Comparison of ENCODE assay signal across 11 cellular contexts in genomic region chr6:106119526-106119925, GRCh38. TPM values are rescaled to one million over a fixed set of nuclear protein-coding genes. Genes with fewer than 3 reads are reported as not detected.
DNase-seq lines count a peak whose midpoint lies in the region; ATAC-seq, FAIRE-seq and TF ChIP-seq lines count a peak whose summit lies in the region.
"Had no signal": no experiment of that assay in that cellular context is flagged by ENCODE, and none has a peak within 500 bp of the region (broad histone marks: within the 10 kb centered on the region; RNA-seq: fewer than 3 reads in every experiment).

No MANE protein-coding gene starts in this region.

- ATAC-seq in HepG2 (no peak), right lobe of liver (no peak), upper lobe of right lung (peak; percentile 88), GM18520 (IDR thresholded peaks at IDR 0.05; ENCODE audit: unreplicated experiment) (no peak)

- H3K4me2 ChIP-seq in HepG2 (ENCODE audit: low read depth, low read length): no peak overlapping the region
- H3K4me2 ChIP-seq: KMS-11 had no signal

- in situ Hi-C loops in HepG2 (cut with HindIII; ENCODE audit: extremely low pct_ligation_motif_present, low pct_unique_long_range_greater_than_20kb): no loop called here

- H3K79me2 ChIP-seq in HepG2 (ENCODE audit: insufficient read depth, low read length): no peaks in the 10 kb centered on the region

- H3K9me3 ChIP-seq in HepG2 (ENCODE audit: low read length): no peaks in the 10 kb centered on the region
- no peaks in the 10 kb centered on the region for H3K9me3 ChIP-seq in right lobe of liver
- no peaks in the 10 kb centered on the region for H3K9me3 ChIP-seq in colonic mucosa
- H3K9me3 ChIP-seq in mesodermal cell (ENCODE audit: control insufficient read depth, low read length): no peaks in the 10 kb centered on the region
- H3K9me3 ChIP-seq in upper lobe of right lung: no peaks in the 10 kb centered on the region

- DNase-seq in HepG2 (ENCODE audit: low spot score) (no peak), right lobe of liver (no peak), colonic mucosa (peak; percentile 48), upper lobe of right lung (peak; percentile 76), hepatic stellate cell (ENCODE audit: low spot score) (no peak), MV-4-11 (lab: John Stamatoyannopoulos, UW) (no peak)
- DNase-seq: activated T-cell treated with anti-CD3 and anti-CD28 coated beads, Interleukin-2, amount 50 U/mL, for 24 hours; NCI-H1417 treated with DMSO at 0.1 percent for 48 hours had no signal

- H3K27me3 ChIP-seq in HepG2 (ENCODE audit: control insufficient read depth in 1 of 2, insufficient read depth in 2 of 2, low read length in 2 of 2): peaks cover 0 to 17% of the 10 kb centered on the region in 2 experiments; a peak in 4 of 5 replicates
- H3K27me3 ChIP-seq in right lobe of liver: no peaks in the 10 kb centered on the region
- H3K27me3 ChIP-seq in colonic mucosa: no peaks in the 10 kb centered on the region
- H3K27me3 ChIP-seq in upper lobe of right lung: no peaks in the 10 kb centered on the region

- no peak for TF ChIP-seq RAD21 in HepG2 (CRISPR knock-in tag; IDR thresholded peaks at IDR 0.05)

- no peaks in the 10 kb centered on the region for H3K4me1 ChIP-seq in HepG2 (ENCODE audit: insufficient read depth, low read length)
- no peaks in the 10 kb centered on the region for H3K4me1 ChIP-seq in right lobe of liver
- H3K4me1 ChIP-seq in colonic mucosa: no peaks in the 10 kb centered on the region
- peaks cover 8% of the 10 kb centered on the region for H3K4me1 ChIP-seq in mesodermal cell (ENCODE audit: control insufficient read depth, insufficient read depth, low read length, poor library complexity, severe bottlenecking)
- H3K4me1 ChIP-seq in upper lobe of right lung: no peaks in the 10 kb centered on the region

- H3K9ac ChIP-seq in HepG2 (ENCODE audit: insufficient read depth, low read depth, low read length): no peak overlapping the region
- no peak overlapping the region for H3K9ac ChIP-seq in colonic mucosa (ENCODE audit: low read depth in 2 of 2, low read length in 2 of 2)
- H3K9ac ChIP-seq: KMS-11 had no signal

- no peak for FAIRE-seq in HepG2 (lab: Jason Lieb, UNC)

- H3K27ac ChIP-seq in HepG2 (ENCODE audit: extremely low read length, insufficient read depth, low read length) (no peak overlapping the region), right lobe of liver (no peak overlapping the region), colonic mucosa (no peak overlapping the region), mesodermal cell (ENCODE audit: low read depth, low read length, severe bottlenecking) (peak overlapping the region; percentile 13), upper lobe of right lung (no peak overlapping the region)
- H3K27ac ChIP-seq: KMS-11 had no signal

- intact Hi-C loops in HepG2 (cut with micrococcal nuclease; ENCODE audit: unreplicated experiment) (no loop called here), right lobe of liver (cut with DNase I) (no loop called here), colonic mucosa (cut with DNase I) (no loop called here), upper lobe of right lung (cut with DNase I) (no loop called here)

- H3K36me3 ChIP-seq in HepG2 (replicated peaks in 1 of 2; ENCODE audit: control insufficient read depth in 1 of 2, insufficient read depth in 2 of 2, low read length in 2 of 2) (no peaks in the 10 kb centered on the region), right lobe of liver (no peaks in the 10 kb centered on the region), colonic mucosa (no peaks in the 10 kb centered on the region), mesodermal cell (ENCODE audit: control insufficient read depth, insufficient read depth, low read length) (no peaks in the 10 kb centered on the region), upper lobe of right lung (no peaks in the 10 kb centered on the region)

- no peaks in the 10 kb centered on the region for H4K20me1 ChIP-seq in HepG2 (ENCODE audit: insufficient read depth, low read length)

- no peak for TF ChIP-seq CTCF in HepG2 (CRISPR knock-in tag; IDR thresholded peaks at IDR 0.05)
- TF ChIP-seq CTCF in right lobe of liver (IDR thresholded peaks at IDR 0.05): no peak
- TF ChIP-seq CTCF in colonic mucosa (IDR thresholded peaks at IDR 0.05): no peak
- TF ChIP-seq CTCF in upper lobe of right lung (IDR thresholded peaks at IDR 0.05): no peak

- POLR2A ChIA-PET in HepG2 (lab: Yijun Ruan, JAX): no interaction called here

- H2AFZ ChIP-seq in HepG2 (ENCODE audit: low read length): no peak overlapping the region

- TF ChIP-seq POLR2A in HepG2 (IDR thresholded peaks at IDR 0.05; ENCODE audit: insufficient read depth in 1 of 2, low read depth in 2 of 2, low read length in 2 of 2): no peak
- TF ChIP-seq POLR2A in right lobe of liver (IDR thresholded peaks at IDR 0.05): no peak

- no TSS peak for BruUV-seq in HepG2 (replicated peaks; lab: Mats Ljungman, UMichigan)

- H3K4me3 ChIP-seq in HepG2 (replicated peaks in 1 of 3; ENCODE audit: insufficient read depth in 1 of 3, low read depth in 2 of 3, low read length in 3 of 3): no peak overlapping the region
- H3K4me3 ChIP-seq in right lobe of liver: no peak overlapping the region
- no peak overlapping the region for H3K4me3 ChIP-seq in colonic mucosa
- H3K4me3 ChIP-seq in mesodermal cell (ENCODE audit: extremely low read depth, insufficient read depth, low read length, poor library complexity, severe bottlenecking): no peak overlapping the region
- no peak overlapping the region for H3K4me3 ChIP-seq in upper lobe of right lung

- WGBS in HepG2 (ENCODE audit: low lambda C conversion rate): 9% methylated on average over 8 of the region's 8 CpGs
- 82% methylated on average over 4 of the region's 8 CpGs for WGBS in right lobe of liver (ENCODE audit: insufficient coverage, low coverage, low lambda C conversion rate, missing lambda C conversion rate)
- WGBS in mesodermal cell (ENCODE audit: insufficient coverage in 2 of 2), 2 experiments: 80 to 86% methylated on average over 3 to 4 of the region's 8 CpGs

- TF ChIP-seq EP300 in HepG2 (IDR thresholded peaks at IDR 0.05; ENCODE audit: low read depth in 2 of 2, low read length in 2 of 2) (no peak), HepG2 (CRISPR knock-in tag; IDR thresholded peaks at IDR 0.05; ENCODE audit: borderline replicate concordance) (no peak)

- CTCF ChIA-PET in HepG2 (lab: Yijun Ruan, JAX; ENCODE audit: low intra/inter-chr PET ratio, low total read pairs): no interaction called here

TF ChIP-seq in HepG2, 621 proteins besides CTCF, POLR2A, EP300 and RAD21:
- TF ChIP-seq ZNF512 (CRISPR knock-in tag; IDR thresholded peaks at IDR 0.05): no peak
- peak; percentile 53 for TF ChIP-seq BHLHE40 (IDR thresholded peaks at IDR 0.05; ENCODE audit: low read length)
- TF ChIP-seq MAX (IDR thresholded peaks at IDR 0.05): no peak

RNA-seq across cellular contexts. Expression of gene PRDM1, which starts 33.4 kb away (rescaled TPM):
- total RNA-seq in HepG2 (2016; rRNA removed; fragmentation: Illumina TruSeq; extraction: Trizol) (not detected in 2 replicates), right lobe of liver (1 to 10 TPM in 5 of 6 experiments, under 1 TPM in 1; 0.86 to 2.8 (median 1.3) TPM), colonic mucosa (10 to 100 TPM in 1 of 2 donors, 1 to 10 TPM in 1; 7.2 to 17.6 TPM), upper lobe of right lung (17.5 TPM)
- total RNA-seq in HepG2 (2016; cell fraction: cytosol; rRNA removed; fragmentation: Illumina TruSeq; extraction: Trizol; ENCODE audit: low read depth): not detected in 2 replicates
- not detected in 2 replicates for total RNA-seq in HepG2 (2016; cell fraction: insoluble cytoplasmic fraction; rRNA removed; fragmentation: Illumina TruSeq; extraction: Trizol)
- total RNA-seq in HepG2 (2016; cell fraction: membrane; rRNA removed; fragmentation: Illumina TruSeq; extraction: Trizol): not detected in 2 replicates
- not detected in 2 replicates for total RNA-seq in HepG2 (2016; cell fraction: nucleus; rRNA removed; fragmentation: Illumina TruSeq; extraction: Trizol)
- 0.03 and 0.13 TPM in 2 replicates for polyA plus RNA-seq in HepG2 (2011; rRNA removed)
- polyA plus RNA-seq in HepG2 (2011; cell fraction: cytosol; rRNA removed): not detected in 2 replicates
- not detected in 2 replicates for polyA plus RNA-seq in HepG2 (2011; cell fraction: nucleus; rRNA removed)
- polyA plus RNA-seq in HepG2 (2012): 0.20 TPM in 1 of 2 replicates, not detected in the other
- not detected in 2 replicates for polyA plus RNA-seq in HepG2 (2016; cell fraction: cytosol; fragmentation: Illumina TruSeq; extraction: Trizol; ENCODE audit: low read depth)
- not detected in 2 replicates for polyA plus RNA-seq in HepG2 (2016; cell fraction: insoluble cytoplasmic fraction; fragmentation: Illumina TruSeq; extraction: Trizol; ENCODE audit: low read depth)
- polyA plus RNA-seq in HepG2 (2016; cell fraction: membrane; fragmentation: Illumina TruSeq; extraction: Trizol; ENCODE audit: low read depth): not detected in 2 replicates
- not detected in 2 replicates for polyA plus RNA-seq in HepG2 (2016; cell fraction: nucleus; fragmentation: Illumina TruSeq; extraction: Trizol; ENCODE audit: insufficient read depth, low read depth)
- polyA minus RNA-seq in HepG2 (2011; rRNA and poly(A)+ RNA removed; ENCODE audit: low replicate concordance): 4.0 TPM in 1 of 2 replicates, not detected in the other
- not detected in 2 replicates for polyA minus RNA-seq in HepG2 (2011; cell fraction: cytosol; rRNA and poly(A)+ RNA removed)
- not detected in 2 replicates for polyA minus RNA-seq in HepG2 (2011; cell fraction: nucleus; rRNA and poly(A)+ RNA removed)
- polyA plus RNA-seq in mesodermal cell (2013, experiment 1 of 2): 12.6 TPM
- polyA plus RNA-seq in mesodermal cell (2013, experiment 2 of 2): 9.9 TPM

Comparison
In these comparisons a context has a peak if more than half of its experiments do, and no peak if none do; other contexts are left out.
1. DNase-seq: peak in colonic mucosa (single experiment) and upper lobe of right lung (single experiment); none in HepG2 (single experiment), right lobe of liver (0 of 3), hepatic stellate cell (single experiment) and MV-4-11 (single experiment).